ENCODE assay signal across 9 cellular contexts in genomic region chr1:42957229-42957879, GRCh38. TPM values are rescaled to one million over a fixed set of nuclear protein-coding genes. Genes with fewer than 3 reads are reported as not detected.
A peak's percentile ranks its signal among the peaks of the same experiment; 100 is the strongest.
DNase-seq lines count a peak whose midpoint lies in the region; ATAC-seq, FAIRE-seq and TF ChIP-seq lines count a peak whose summit lies in the region.
"Had no signal": no experiment of that assay in that cellular context is flagged by ENCODE, and none has a peak within 500 bp of the region (broad histone marks: within the 10 kb centered on the region; RNA-seq: fewer than 3 reads in every experiment).

No MANE protein-coding gene starts in this region.

- peaks cover 40% of the 10 kb centered on the region for H4K20me1 ChIP-seq in astrocyte (ENCODE audit: insufficient read depth, low read length)

- peaks cover 80% of the 10 kb centered on the region for H3K79me2 ChIP-seq in astrocyte (ENCODE audit: insufficient read depth, low read length)

- H3K27me3 Mint-ChIP-seq in astrocyte (ENCODE audit: low read depth, unreplicated experiment), result no peaks in the 10 kb centered on the region

- no peak for TF ChIP-seq CTCF in heart left ventricle (IDR thresholded peaks at IDR 0.05)
- TF ChIP-seq CTCF in astrocyte (IDR thresholded peaks at IDR 0.05; ENCODE audit: insufficient read depth, low read depth, low read length), result no peak
- no peak for TF ChIP-seq CTCF in lower leg skin (IDR thresholded peaks at IDR 0.05)
- TF ChIP-seq CTCF in thyroid gland (IDR thresholded peaks at IDR 0.05), result no peak

- ATAC-seq in heart left ventricle (no peak), left cardiac atrium (no peak), GM18517 (IDR thresholded peaks at IDR 0.05; ENCODE audit: unreplicated experiment) (no peak), HG02852 (IDR thresholded peaks at IDR 0.05; ENCODE audit: unreplicated experiment) (no peak), HG02885 (IDR thresholded peaks at IDR 0.05; ENCODE audit: poor library complexity, unreplicated experiment) (no peak)

- 32 to 43% (median 35%) methylated on average over 24 to 26 of the region's 26 CpGs for WGBS in heart left ventricle, 4 donors
- 39 to 40% methylated on average over 23 to 26 of the region's 26 CpGs for WGBS in lower leg skin, 2 donors
- WGBS in thyroid gland, 2 donors, result 58 to 61% methylated on average over 22 to 26 of the region's 26 CpGs

- H3K4me2 ChIP-seq in astrocyte (ENCODE audit: low read length), result peak overlapping the region; percentile 94

- H3K36me3 ChIP-seq in heart left ventricle, result no peaks in the 10 kb centered on the region
- H3K36me3 ChIP-seq in astrocyte (ENCODE audit: insufficient read depth, low read length), result no peaks in the 10 kb centered on the region
- no peaks in the 10 kb centered on the region for H3K36me3 ChIP-seq in thyroid gland

- peaks cover 50% of the 10 kb centered on the region for H3K4me1 Mint-ChIP-seq in astrocyte (ENCODE audit: low read depth, unreplicated experiment)

- no peak for FAIRE-seq in astrocyte (lab: Jason Lieb, UNC)
- FAIRE-seq: GM18507 had no signal

- H3K9ac ChIP-seq in astrocyte (ENCODE audit: low read length), result peak overlapping the region; percentile 92

- H3K4me3 ChIP-seq in heart left ventricle (peak overlapping the region; percentile 58 to 97 (median 72)), astrocyte (ENCODE audit: insufficient read depth, low read depth, low read length) (peak overlapping the region; percentile 87), lower leg skin (ENCODE audit: low read depth, poor library complexity, severe bottlenecking) (peak overlapping the region; percentile 64), thyroid gland (replicated peaks in 1 of 3) (peak overlapping the region; percentile 18 to 52 (median 41))

- H3K27ac Mint-ChIP-seq in astrocyte (ENCODE audit: unreplicated experiment), result peak overlapping the region; percentile 98

- H3K9me3 ChIP-seq in heart left ventricle (no peaks in the 10 kb centered on the region), astrocyte (ENCODE audit: insufficient read depth, low read depth, low read length) (no peaks in the 10 kb centered on the region), thyroid gland (no peaks in the 10 kb centered on the region)

- H3K27me3 ChIP-seq in heart left ventricle (peaks cover 0 to 10% (median 0%) of the 10 kb centered on the region in 9 donors), astrocyte (ENCODE audit: insufficient read depth, low read length) (no peaks in the 10 kb centered on the region), thyroid gland (no peaks in the 10 kb centered on the region)

- DNase-seq in heart left ventricle (no peak), left cardiac atrium (no peak), astrocyte (ENCODE audit: low read depth) (no peak), lower leg skin (ENCODE audit: low spot score in 2 of 2) (no peak), thyroid gland (no peak)

- H3K4me3 Mint-ChIP-seq in astrocyte (ENCODE audit: unreplicated experiment), result peak overlapping the region; percentile 100

- peak overlapping the region; percentile 5 for H2AFZ ChIP-seq in astrocyte (ENCODE audit: low read depth, low read length)

- H3K27ac ChIP-seq in heart left ventricle (peak overlapping the region; percentile 49 to 93 (median 86)), astrocyte (ENCODE audit: low read depth, low read length) (peak overlapping the region; percentile 85), thyroid gland (peak overlapping the region; percentile 49 to 80 (median 62))

- H3K36me3 Mint-ChIP-seq in astrocyte (ENCODE audit: low read depth, unreplicated experiment), result peaks cover 24% of the 10 kb centered on the region

- H3K4me1 ChIP-seq in heart left ventricle (peaks cover 0 to 61% (median 30%) of the 10 kb centered on the region in 12 donors), astrocyte (ENCODE audit: insufficient read depth, low read length) (peaks cover 37% of the 10 kb centered on the region), thyroid gland (peaks cover 25 to 26% of the 10 kb centered on the region in 2 donors)

- intact Hi-C loops in heart left ventricle (cut with DNase I) (loop anchor here in 1 of 10 donors (5.0 kb wide), 1 partner anchor 35 kb away; no protein-coding TSS in a partner anchor), left cardiac atrium (cut with DNase I) (no loop called here), lower leg skin (cut with DNase I; ENCODE audit: low total_unique reads) (no loop called here), thyroid gland (cut with DNase I) (no loop called here)

- no peaks in the 10 kb centered on the region for H3K9me3 Mint-ChIP-seq in astrocyte (ENCODE audit: unreplicated experiment)

- TF ChIP-seq POLR2A in heart left ventricle (IDR thresholded peaks at IDR 0.05), result no peak
- TF ChIP-seq POLR2A in lower leg skin (IDR thresholded peaks at IDR 0.05), result no peak
- no peak for TF ChIP-seq POLR2A in thyroid gland (IDR thresholded peaks at IDR 0.05)

RNA-seq across cellular contexts. Expression of gene SLC2A1, which starts 1.3 kb away (rescaled TPM):
- 10 to 100 TPM; 19.0 to 88.1 (median 29.9) TPM for total RNA-seq in heart left ventricle
- polyA plus RNA-seq in heart left ventricle, result 100 to 1,000 TPM in 1 of 2 donors, 10 to 100 TPM in 1; 10.6 to 196 TPM
- 10 to 100 TPM; 10.9 to 12.9 TPM for total RNA-seq in left cardiac atrium
- 506 and 521 TPM in 2 replicates for total RNA-seq in astrocyte
- 1,000 to 10,000 TPM in 2 of 4 donors, 100 to 1,000 TPM in 2; 488 to 2,308 (median 910) TPM for total RNA-seq in lower leg skin
- total RNA-seq in thyroid gland, result 100 to 1,000 TPM in 2 of 4 donors, 10 to 100 TPM in 2; 15.0 to 208 (median 91.4) TPM
